In the genomic region with DNA sequence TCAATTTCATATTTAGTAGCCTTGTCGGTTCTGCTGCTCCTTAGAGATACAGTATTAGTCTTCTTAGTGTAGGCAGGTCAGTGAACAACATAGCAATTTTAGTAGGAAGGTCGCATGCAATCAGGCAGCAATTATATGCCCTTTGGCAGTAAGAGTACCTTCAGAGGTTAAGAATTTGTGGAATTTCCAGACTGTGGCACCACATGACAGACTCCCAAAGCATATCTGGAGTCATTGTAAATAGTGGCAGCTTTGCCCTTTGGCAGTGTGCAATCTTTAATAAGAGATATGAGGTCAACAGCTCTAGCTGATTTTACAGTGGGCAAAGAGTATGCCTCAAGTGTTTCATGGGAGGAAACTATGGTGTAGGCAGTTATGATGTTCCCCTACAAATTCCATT, we compare ENCODE assay signal across 20 cellular contexts.
DNase-seq lines count a peak whose midpoint lies in the region; ATAC-seq, FAIRE-seq and TF ChIP-seq lines count a peak whose summit lies in the region.
"Had no signal": no experiment of that assay in that cellular context is flagged by ENCODE, and none has a peak within 500 bp of the region (broad histone marks: within the 10 kb centered on the region; RNA-seq: fewer than 3 reads in every experiment).

No MANE protein-coding gene starts in this region.

- H3K4me3 ChIP-seq in HepG2 (replicated peaks in 1 of 3; ENCODE audit: insufficient read depth in 1 of 3, low read depth in 2 of 3, low read length in 3 of 3) = no peak overlapping the region
- no peak overlapping the region for H3K4me3 ChIP-seq in right lobe of liver
- no peak overlapping the region for H3K4me3 ChIP-seq in OCI-LY3 (ENCODE audit: low read length)
- H3K4me3 ChIP-seq in retinal pigment epithelial cell (ENCODE audit: low read length) = no peak overlapping the region
- H3K4me3 ChIP-seq: BLaER1, K562 had no signal

- no peaks in the 10 kb centered on the region for H4K20me1 ChIP-seq in HepG2 (ENCODE audit: insufficient read depth, low read length)
- H4K20me1 ChIP-seq in OCI-LY3 (ENCODE audit: insufficient read depth, low read length) = no peaks in the 10 kb centered on the region
- H4K20me1 ChIP-seq: BLaER1 had no signal

- H3K27ac ChIP-seq in HepG2 (ENCODE audit: extremely low read length, insufficient read depth, low read length) (no peak overlapping the region), right lobe of liver (no peak overlapping the region), OCI-LY3 (ENCODE audit: low read length) (no peak overlapping the region)
- H3K27ac ChIP-seq: 22Rv1, BLaER1 had no signal

- H3K79me2 ChIP-seq in HepG2 (ENCODE audit: insufficient read depth, low read length) = no peaks in the 10 kb centered on the region
- no peaks in the 10 kb centered on the region for H3K79me2 ChIP-seq in OCI-LY3 (ENCODE audit: low read length)

- 4% methylated on average over 2 of the region's 2 CpGs for WGBS in HepG2 (ENCODE audit: low lambda C conversion rate)
- 21% methylated on average over 2 of the region's 2 CpGs for WGBS in right lobe of liver (ENCODE audit: insufficient coverage, low coverage, low lambda C conversion rate, missing lambda C conversion rate)

- in situ Hi-C loops in HepG2 (cut with HindIII; ENCODE audit: extremely low pct_ligation_motif_present, low pct_unique_long_range_greater_than_20kb) = no loop called here

- H2AFZ ChIP-seq in HepG2 (ENCODE audit: low read length) (no peak overlapping the region), OCI-LY3 (ENCODE audit: low read depth, low read length) (0 out of 2 replicates have a peak overlapping the region, but pooled peaks have one; percentile 4)

- H3K27me3 ChIP-seq in HepG2 (ENCODE audit: control insufficient read depth in 1 of 2, insufficient read depth in 2 of 2, low read length in 2 of 2) (no peaks in the 10 kb centered on the region), right lobe of liver (no peaks in the 10 kb centered on the region), OCI-LY3 (ENCODE audit: low read depth, low read length) (no peaks in the 10 kb centered on the region)
- H3K27me3 ChIP-seq: BLaER1 had no signal

- no peak for ATAC-seq in HepG2
- ATAC-seq in right lobe of liver = no peak
- ATAC-seq in GM21786 (IDR thresholded peaks at IDR 0.05; ENCODE audit: unreplicated experiment) = no peak
- ATAC-seq in GM21723 (IDR thresholded peaks at IDR 0.05; ENCODE audit: unreplicated experiment) = no peak
- ATAC-seq: K562 had no signal

- no TSS peak for BruUV-seq in HepG2 (replicated peaks; lab: Mats Ljungman, UMichigan)

- no peak for TF ChIP-seq POLR2A in HepG2 (IDR thresholded peaks at IDR 0.05; ENCODE audit: insufficient read depth in 1 of 2, low read depth in 2 of 2, low read length in 2 of 2)
- no peak for TF ChIP-seq POLR2A in right lobe of liver (IDR thresholded peaks at IDR 0.05)

- CTCF ChIA-PET in HepG2 (lab: Yijun Ruan, JAX; ENCODE audit: low intra/inter-chr PET ratio, low total read pairs) = no interaction called here

- H3K9me3 ChIP-seq in HepG2 (ENCODE audit: low read length) (no peaks in the 10 kb centered on the region), right lobe of liver (no peaks in the 10 kb centered on the region), OCI-LY3 (ENCODE audit: insufficient read depth, low read length) (no peaks in the 10 kb centered on the region)
- H3K9me3 ChIP-seq: BLaER1 had no signal

- H3K9ac ChIP-seq in HepG2 (ENCODE audit: insufficient read depth, low read depth, low read length) (no peak overlapping the region), OCI-LY3 (ENCODE audit: low read length) (no peak overlapping the region)
- H3K9ac ChIP-seq: BLaER1 had no signal

- POLR2A ChIA-PET in HepG2 (lab: Yijun Ruan, JAX) = no interaction called here

- no peak for TF ChIP-seq EP300 in HepG2 (IDR thresholded peaks at IDR 0.05; ENCODE audit: low read depth in 2 of 2, low read length in 2 of 2)
- no peak for TF ChIP-seq EP300 in HepG2 (CRISPR knock-in tag; IDR thresholded peaks at IDR 0.05; ENCODE audit: borderline replicate concordance)

- no peak for TF ChIP-seq RAD21 in HepG2 (CRISPR knock-in tag; IDR thresholded peaks at IDR 0.05)

- no peaks in the 10 kb centered on the region for H3K36me3 ChIP-seq in HepG2 (replicated peaks in 1 of 2; ENCODE audit: control insufficient read depth in 1 of 2, insufficient read depth in 2 of 2, low read length in 2 of 2)
- H3K36me3 ChIP-seq in right lobe of liver = no peaks in the 10 kb centered on the region
- H3K36me3 ChIP-seq in OCI-LY3 (replicated peaks; ENCODE audit: low read depth, low read length) = no peaks in the 10 kb centered on the region
- H3K36me3 ChIP-seq: BLaER1 had no signal

- H3K4me1 ChIP-seq in HepG2 (ENCODE audit: insufficient read depth, low read length) = no peaks in the 10 kb centered on the region
- no peaks in the 10 kb centered on the region for H3K4me1 ChIP-seq in right lobe of liver
- no peaks in the 10 kb centered on the region for H3K4me1 ChIP-seq in OCI-LY3 (ENCODE audit: low read length)
- H3K4me1 ChIP-seq: BLaER1 had no signal

- DNase-seq in HepG2 (ENCODE audit: low spot score) (peak; percentile 1), right lobe of liver (no peak), islet precursor cell (peak; percentile 66), retinal pigment epithelial cell (ENCODE audit: low read depth) (peak; percentile 24)
- DNase-seq in stimulated activated CD4-positive, alpha-beta T cell treated with anti-CD3 and anti-CD28 coated beads, Interleukin-4, amount 100 ng/mL, for 24 hours = no peak
- DNase-seq: Calu3; CD4-positive, alpha-beta memory T cell; DMS 273 treated with DMSO at 0.1 percent for 48 hours; H9; IMR-90 had no signal

- FAIRE-seq in HepG2 (lab: Jason Lieb, UNC) = no peak
- FAIRE-seq: G401.6, GM12891, GM19239, H1, K562 had no signal

- intact Hi-C loops in HepG2 (cut with micrococcal nuclease; ENCODE audit: unreplicated experiment) = no loop called here
- intact Hi-C loops in right lobe of liver (cut with DNase I) = no loop called here

- no peak overlapping the region for H3K4me2 ChIP-seq in HepG2 (ENCODE audit: low read depth, low read length)
- H3K4me2 ChIP-seq in OCI-LY3 (ENCODE audit: low read length) = no peak overlapping the region
- H3K4me2 ChIP-seq: BLaER1 had no signal

- TF ChIP-seq CTCF in HepG2 (CRISPR knock-in tag; IDR thresholded peaks at IDR 0.05) = no peak
- TF ChIP-seq CTCF in right lobe of liver (IDR thresholded peaks at IDR 0.05) = no peak
- no peak for TF ChIP-seq CTCF in OCI-LY3 (IDR thresholded peaks at IDR 0.05; ENCODE audit: low read depth, low read length)
- TF ChIP-seq CTCF in retinal pigment epithelial cell (conservative IDR thresholded peaks at IDR 0.05; ENCODE audit: low read depth, low read length) = no peak

TF ChIP-seq in HepG2, 621 proteins besides CTCF, POLR2A, EP300 and RAD21:
- TF ChIP-seq, protein P1, sequence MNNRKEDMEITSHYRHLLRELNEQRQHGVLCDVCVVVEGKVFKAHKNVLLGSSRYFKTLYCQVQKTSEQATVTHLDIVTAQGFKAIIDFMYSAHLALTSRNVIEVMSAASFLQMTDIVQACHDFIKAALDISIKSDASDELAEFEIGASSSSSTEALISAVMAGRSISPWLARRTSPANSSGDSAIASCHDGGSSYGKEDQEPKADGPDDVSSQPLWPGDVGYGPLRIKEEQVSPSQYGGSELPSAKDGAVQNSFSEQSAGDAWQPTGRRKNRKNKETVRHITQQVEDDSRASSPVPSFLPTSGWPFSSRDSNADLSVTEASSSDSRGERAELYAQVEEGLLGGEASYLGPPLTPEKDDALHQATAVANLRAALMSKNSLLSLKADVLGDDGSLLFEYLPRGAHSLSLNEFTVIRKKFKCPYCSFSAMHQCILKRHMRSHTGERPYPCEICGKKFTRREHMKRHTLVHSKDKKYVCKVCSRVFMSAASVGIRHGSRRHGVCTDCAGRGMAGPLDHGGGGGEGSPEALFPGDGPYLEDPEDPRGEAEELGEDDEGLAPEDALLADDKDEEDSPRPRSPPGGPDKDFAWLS (CRISPR knock-in tag; IDR thresholded peaks at IDR 0.05; ENCODE audit: borderline replicate concordance) = no peak
- TF ChIP-seq ZNF7 (CRISPR knock-in tag; IDR thresholded peaks at IDR 0.05) (no peak), ZNF274 (CRISPR knock-in tag; IDR thresholded peaks at IDR 0.05) (no peak), ZNF543 (CRISPR knock-in tag; IDR thresholded peaks at IDR 0.05) (no peak), KAT8 (CRISPR knock-in tag; IDR thresholded peaks at IDR 0.05) (no peak), FOXC1 (CRISPR knock-in tag; IDR thresholded peaks at IDR 0.05; ENCODE audit: borderline replicate concordance) (no peak), TEAD2 (CRISPR knock-in tag; IDR thresholded peaks at IDR 0.05) (no peak)
- TF ChIP-seq, protein P2, sequence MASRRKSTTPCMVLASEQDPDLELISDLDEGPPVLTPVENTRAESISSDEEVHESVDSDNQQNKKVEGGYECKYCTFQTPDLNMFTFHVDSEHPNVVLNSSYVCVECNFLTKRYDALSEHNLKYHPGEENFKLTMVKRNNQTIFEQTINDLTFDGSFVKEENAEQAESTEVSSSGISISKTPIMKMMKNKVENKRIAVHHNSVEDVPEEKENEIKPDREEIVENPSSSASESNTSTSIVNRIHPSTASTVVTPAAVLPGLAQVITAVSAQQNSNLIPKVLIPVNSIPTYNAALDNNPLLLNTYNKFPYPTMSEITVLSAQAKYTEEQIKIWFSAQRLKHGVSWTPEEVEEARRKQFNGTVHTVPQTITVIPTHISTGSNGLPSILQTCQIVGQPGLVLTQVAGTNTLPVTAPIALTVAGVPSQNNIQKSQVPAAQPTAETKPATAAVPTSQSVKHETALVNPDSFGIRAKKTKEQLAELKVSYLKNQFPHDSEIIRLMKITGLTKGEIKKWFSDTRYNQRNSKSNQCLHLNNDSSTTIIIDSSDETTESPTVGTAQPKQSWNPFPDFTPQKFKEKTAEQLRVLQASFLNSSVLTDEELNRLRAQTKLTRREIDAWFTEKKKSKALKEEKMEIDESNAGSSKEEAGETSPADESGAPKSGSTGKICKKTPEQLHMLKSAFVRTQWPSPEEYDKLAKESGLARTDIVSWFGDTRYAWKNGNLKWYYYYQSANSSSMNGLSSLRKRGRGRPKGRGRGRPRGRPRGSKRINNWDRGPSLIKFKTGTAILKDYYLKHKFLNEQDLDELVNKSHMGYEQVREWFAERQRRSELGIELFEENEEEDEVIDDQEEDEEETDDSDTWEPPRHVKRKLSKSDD (CRISPR knock-in tag; IDR thresholded peaks at IDR 0.05; ENCODE audit: low read depth) = no peak

Comparison
In these comparisons a context has a peak if more than half of its experiments do, and no peak if none do; other contexts are left out.
1. DNase-seq: peak in HepG2 (single experiment), islet precursor cell (single experiment) and retinal pigment epithelial cell (single experiment); none in right lobe of liver (0 of 3) and stimulated activated CD4-positive, alpha-beta T cell treated with anti-CD3 and anti-CD28 coated beads, Interleukin-4, amount 100 ng/mL, for 24 hours (single experiment).